ENCODE assay signal across 9 cellular contexts in genomic region chr10:80501381-80501912, GRCh38. TPM values are rescaled to one million over a fixed set of nuclear protein-coding genes. Genes with fewer than 3 reads are reported as not detected.
DNase-seq lines count a peak whose midpoint lies in the region; ATAC-seq and TF ChIP-seq lines count a peak whose summit lies in the region.
"Had no signal": no experiment of that assay in that cellular context is flagged by ENCODE, and none has a peak within 500 bp of the region (broad histone marks: within the 10 kb centered on the region; RNA-seq: fewer than 3 reads in every experiment).

No MANE protein-coding gene starts in this region.

- peak overlapping the region; percentile 67 for H3K27ac Mint-ChIP-seq in T-helper 2 cell treated with Interferon-gamma antibody and Interleukin-4, amounts not matched to agents 5 μg/mL and 100 μg/mL, for 36 hours
- H3K27ac Mint-ChIP-seq in activated CD4-positive, alpha-beta memory T cell treated with anti-CD3 and anti-CD28 coated beads, Interleukin-2, amount 10 ng/mL, durations not matched to agents 7 days and 5 days, result peak overlapping the region; percentile 32
- peak overlapping the region; percentile 77 for H3K27ac Mint-ChIP-seq in glutamatergic neuron (ENCODE audit: unreplicated experiment)
- peak overlapping the region; percentile 86 for H3K27ac Mint-ChIP-seq in stimulated activated effector memory CD8-positive, alpha-beta T cell treated with anti-CD3 and anti-CD28 coated beads, Interleukin-12 subunit alpha, Interleukin-12 subunit beta, amount 100 ng/mL, for 72 hours

- DNase-seq in T-helper 2 cell treated with Interferon-gamma antibody and Interleukin-4, amounts not matched to agents 5 μg/mL and 100 μg/mL, for 36 hours (ENCODE audit: low spot score), result no peak
- DNase-seq in T-helper 2 cell (no peak), glutamatergic neuron (no peak), germinal center (ENCODE audit: low spot score) (no peak), sciatic nerve (ENCODE audit: low spot score) (no peak)
- DNase-seq in activated CD4-positive, alpha-beta memory T cell treated with anti-CD3 and anti-CD28 coated beads, Interleukin-2, amount 10 ng/mL, durations not matched to agents 7 days and 5 days, result no peak
- DNase-seq in stimulated activated effector memory CD8-positive, alpha-beta T cell treated with anti-CD3 and anti-CD28 coated beads, Interleukin-12 subunit alpha, Interleukin-12 subunit beta, amount 100 ng/mL, for 72 hours (ENCODE audit: low spot score in 2 of 2), result no peak
- DNase-seq: NCI-H1694 had no signal

- H3K4me3 Mint-ChIP-seq in T-helper 2 cell treated with Interferon-gamma antibody and Interleukin-4, amounts not matched to agents 5 μg/mL and 100 μg/mL, for 36 hours, result no peak overlapping the region
- no peak overlapping the region for H3K4me3 Mint-ChIP-seq in activated CD4-positive, alpha-beta memory T cell treated with anti-CD3 and anti-CD28 coated beads, Interleukin-2, amount 10 ng/mL, durations not matched to agents 7 days and 5 days
- peak overlapping the region; percentile 34 for H3K4me3 Mint-ChIP-seq in glutamatergic neuron (ENCODE audit: unreplicated experiment)
- no peak overlapping the region for H3K4me3 Mint-ChIP-seq in stimulated activated effector memory CD8-positive, alpha-beta T cell treated with anti-CD3 and anti-CD28 coated beads, Interleukin-12 subunit alpha, Interleukin-12 subunit beta, amount 100 ng/mL, for 72 hours

- POLR2A ChIA-PET in activated CD4-positive, alpha-beta memory T cell treated with anti-CD3 and anti-CD28 coated beads, Interleukin-2, amount 10 ng/mL, durations not matched to agents 7 days and 5 days (lab: Charles Lee), result interaction anchor here (0.8 to 11.4 kb wide), 5 partner anchors 9 to 58 kb away, joined by 3 to 333 read pairs (median 5); partner anchors contain the start of gene TSPAN14

- no peaks in the 10 kb centered on the region for H3K27me3 Mint-ChIP-seq in T-helper 2 cell treated with Interferon-gamma antibody and Interleukin-4, amounts not matched to agents 5 μg/mL and 100 μg/mL, for 36 hours (ENCODE audit: low read depth)
- H3K27me3 Mint-ChIP-seq in activated CD4-positive, alpha-beta memory T cell treated with anti-CD3 and anti-CD28 coated beads, Interleukin-2, amount 10 ng/mL, durations not matched to agents 7 days and 5 days, result no peaks in the 10 kb centered on the region
- peaks cover 12% of the 10 kb centered on the region for H3K27me3 Mint-ChIP-seq in glutamatergic neuron (ENCODE audit: unreplicated experiment)

- peaks cover 7% of the 10 kb centered on the region for H3K9me3 Mint-ChIP-seq in T-helper 2 cell treated with Interferon-gamma antibody and Interleukin-4, amounts not matched to agents 5 μg/mL and 100 μg/mL, for 36 hours
- H3K9me3 Mint-ChIP-seq in activated CD4-positive, alpha-beta memory T cell treated with anti-CD3 and anti-CD28 coated beads, Interleukin-2, amount 10 ng/mL, durations not matched to agents 7 days and 5 days, result peaks cover 6% of the 10 kb centered on the region
- peaks cover 19% of the 10 kb centered on the region for H3K9me3 Mint-ChIP-seq in glutamatergic neuron (ENCODE audit: unreplicated experiment)
- H3K9me3 Mint-ChIP-seq in stimulated activated effector memory CD8-positive, alpha-beta T cell treated with anti-CD3 and anti-CD28 coated beads, Interleukin-12 subunit alpha, Interleukin-12 subunit beta, amount 100 ng/mL, for 72 hours, result peaks cover 5% of the 10 kb centered on the region

- no peak for ATAC-seq in stimulated activated effector memory CD8-positive, alpha-beta T cell treated with anti-CD3 and anti-CD28 coated beads, Interleukin-12 subunit alpha, Interleukin-12 subunit beta, amount 100 ng/mL, for 72 hours
- no peak for ATAC-seq in GM21360 (IDR thresholded peaks at IDR 0.05; ENCODE audit: unreplicated experiment)
- ATAC-seq in sciatic nerve, result no peak

- H3K4me1 Mint-ChIP-seq in T-helper 2 cell treated with Interferon-gamma antibody and Interleukin-4, amounts not matched to agents 5 μg/mL and 100 μg/mL, for 36 hours (ENCODE audit: low read depth), result peaks cover 79% of the 10 kb centered on the region
- H3K4me1 Mint-ChIP-seq in activated CD4-positive, alpha-beta memory T cell treated with anti-CD3 and anti-CD28 coated beads, Interleukin-2, amount 10 ng/mL, durations not matched to agents 7 days and 5 days, result peaks cover 96% of the 10 kb centered on the region
- H3K4me1 Mint-ChIP-seq in glutamatergic neuron (ENCODE audit: low read depth, unreplicated experiment), result peaks cover 59% of the 10 kb centered on the region
- H3K4me1 Mint-ChIP-seq in stimulated activated effector memory CD8-positive, alpha-beta T cell treated with anti-CD3 and anti-CD28 coated beads, Interleukin-12 subunit alpha, Interleukin-12 subunit beta, amount 100 ng/mL, for 72 hours, result peaks cover 92% of the 10 kb centered on the region

- intact Hi-C loops in sciatic nerve (cut with DNase I), result loop anchor here (10.0 kb wide), 1 partner anchor 107 kb away; no protein-coding TSS in a partner anchor

- no peak for TF ChIP-seq CTCF in glutamatergic neuron (IDR thresholded peaks at IDR 0.05; ENCODE audit: partially characterized antibody, unreplicated experiment)

- H3K36me3 Mint-ChIP-seq in T-helper 2 cell treated with Interferon-gamma antibody and Interleukin-4, amounts not matched to agents 5 μg/mL and 100 μg/mL, for 36 hours (ENCODE audit: low read depth), result peaks cover 52% of the 10 kb centered on the region
- peaks cover 61% of the 10 kb centered on the region for H3K36me3 Mint-ChIP-seq in activated CD4-positive, alpha-beta memory T cell treated with anti-CD3 and anti-CD28 coated beads, Interleukin-2, amount 10 ng/mL, durations not matched to agents 7 days and 5 days (ENCODE audit: low read depth)
- H3K36me3 Mint-ChIP-seq in glutamatergic neuron (ENCODE audit: unreplicated experiment), result peaks cover 20% of the 10 kb centered on the region
- peaks cover 12% of the 10 kb centered on the region for H3K36me3 Mint-ChIP-seq in stimulated activated effector memory CD8-positive, alpha-beta T cell treated with anti-CD3 and anti-CD28 coated beads, Interleukin-12 subunit alpha, Interleukin-12 subunit beta, amount 100 ng/mL, for 72 hours

- CTCF ChIA-PET in activated CD4-positive, alpha-beta memory T cell treated with anti-CD3 and anti-CD28 coated beads, Interleukin-2, amount 10 ng/mL, durations not matched to agents 7 days and 5 days (lab: Charles Lee), result interaction anchor here (0.7 to 17.8 kb wide), 7 partner anchors 10 to 241 kb away, joined by 3 to 414 read pairs (median 5); partner anchors contain the start of gene TSPAN14

RNA-seq across cellular contexts. Expression of gene SH2D4B, which starts 36.3 kb away (rescaled TPM):
- total RNA-seq in activated CD4-positive, alpha-beta memory T cell treated with anti-CD3 and anti-CD28 coated beads, Interleukin-2, amount 10 ng/mL, durations not matched to agents 7 days and 5 days, result under 1 TPM; 0.13 to 0.15 TPM
- 0.12 TPM for total RNA-seq in glutamatergic neuron (ENCODE audit: unreplicated experiment)
- 0.18 TPM for total RNA-seq in sciatic nerve

RNA-seq across cellular contexts. Expression of gene TSPAN14, which starts 47.3 kb away (rescaled TPM):
- 100 to 1,000 TPM; 130 to 136 TPM for total RNA-seq in activated CD4-positive, alpha-beta memory T cell treated with anti-CD3 and anti-CD28 coated beads, Interleukin-2, amount 10 ng/mL, durations not matched to agents 7 days and 5 days
- 141 TPM for total RNA-seq in glutamatergic neuron (ENCODE audit: unreplicated experiment)
- 103 TPM for total RNA-seq in sciatic nerve

Comparison
In these comparisons a context has a peak if more than half of its experiments do, and no peak if none do; other contexts are left out.
1. H3K27ac Mint-ChIP-seq: peak in every context shown above with its lines; median percentile 86 in stimulated activated effector memory CD8-positive, alpha-beta T cell treated with anti-CD3 and anti-CD28 coated beads, Interleukin-12 subunit alpha, Interleukin-12 subunit beta, amount 100 ng/mL, for 72 hours; 77 in glutamatergic neuron; 67 in T-helper 2 cell treated with Interferon-gamma antibody and Interleukin-4, amounts not matched to agents 5 μg/mL and 100 μg/mL, for 36 hours; 32 in activated CD4-positive, alpha-beta memory T cell treated with anti-CD3 and anti-CD28 coated beads, Interleukin-2, amount 10 ng/mL, durations not matched to agents 7 days and 5 days.